Comparison of ENCODE assay signal across 10 cellular contexts in genomic region chr11:67436459-67437081, GRCh38. TPM values are rescaled to one million over a fixed set of nuclear protein-coding genes. Genes with fewer than 3 reads are reported as not detected.
DNase-seq lines count a peak whose midpoint lies in the region; ATAC-seq and TF ChIP-seq lines count a peak whose summit lies in the region.
"Had no signal": no experiment of that assay in that cellular context is flagged by ENCODE, and none has a peak within 500 bp of the region (broad histone marks: within the 10 kb centered on the region; RNA-seq: fewer than 3 reads in every experiment).

No MANE protein-coding gene starts in this region.

- peak; percentile 69 for TF ChIP-seq POLR2A in GM19099 (IDR thresholded peaks at IDR 0.05; ENCODE audit: extremely low read depth, insufficient read length, low read depth)

- peaks cover 66% of the 10 kb centered on the region for H3K4me1 Mint-ChIP-seq in activated T-cell treated with anti-CD3 and anti-CD28 coated beads, Interleukin-2, amount 50 U/mL, for 72 hours (ENCODE audit: low read depth)
- H3K4me1 Mint-ChIP-seq in naive B cell, result peaks cover 56 to 91% (median 68%) of the 10 kb centered on the region in 3 donors

- no peaks in the 10 kb centered on the region for H3K27me3 Mint-ChIP-seq in activated T-cell treated with anti-CD3 and anti-CD28 coated beads, Interleukin-2, amount 50 U/mL, for 72 hours (ENCODE audit: low read depth)
- H3K27me3 Mint-ChIP-seq in naive B cell, result no peaks in the 10 kb centered on the region

- peaks cover 10 to 24% of the 10 kb centered on the region in 2 donors for H3K36me3 Mint-ChIP-seq in activated T-cell treated with anti-CD3 and anti-CD28 coated beads, Interleukin-2, amount 50 U/mL, for 72 hours (ENCODE audit: insufficient read depth in 2 of 2)
- H3K36me3 Mint-ChIP-seq in naive B cell, result peaks cover 7 to 16% of the 10 kb centered on the region in 2 donors

- H3K9me3 Mint-ChIP-seq in activated T-cell treated with anti-CD3 and anti-CD28 coated beads, Interleukin-2, amount 50 U/mL, for 72 hours, result no peaks in the 10 kb centered on the region
- no peaks in the 10 kb centered on the region for H3K9me3 Mint-ChIP-seq in naive B cell

- H3K27ac Mint-ChIP-seq in activated T-cell treated with anti-CD3 and anti-CD28 coated beads, Interleukin-2, amount 50 U/mL, for 72 hours, result peak overlapping the region; percentile 20
- H3K27ac Mint-ChIP-seq in naive B cell, result peak overlapping the region; percentile 51 to 96 (median 90)

- H3K4me3 Mint-ChIP-seq in activated T-cell treated with anti-CD3 and anti-CD28 coated beads, Interleukin-2, amount 50 U/mL, for 72 hours, result peak overlapping the region; percentile 91 to 97
- peak overlapping the region; percentile 94 to 98 (median 96) for H3K4me3 Mint-ChIP-seq in naive B cell

- peak; percentile 31 to 38 for ATAC-seq in activated T-cell treated with anti-CD3 and anti-CD28 coated beads, Interleukin-2, amount 50 U/mL, for 72 hours (replicated peaks in 1 of 2)
- peak; percentile 32 to 40 for ATAC-seq in naive B cell (ENCODE audit: low read depth in 2 of 2)

- peak; percentile 45 for DNase-seq in KG1 (lab: John Stamatoyannopoulos, UW)
- peak; percentile 76 to 80 for DNase-seq in activated T-cell treated with anti-CD3 and anti-CD28 coated beads, Interleukin-2, amount 50 U/mL, for 72 hours
- DNase-seq in naive B cell, result no peak
- no peak for DNase-seq in NCI-H1930 (lab: John Stamatoyannopoulos, UW)
- DNase-seq in SW480 (ENCODE audit: low spot score), result no peak
- no peak for DNase-seq in NCI-H1436 (lab: John Stamatoyannopoulos, UW)
- no peak for DNase-seq in SKM-1 treated with dmso at 0.1 percent for 144 hours (lab: John Stamatoyannopoulos, UW; ENCODE audit: unreplicated experiment)

RNA-seq across cellular contexts. Expression of gene PTPRCAP, which starts 0.9 kb away (rescaled TPM):
- total RNA-seq in activated T-cell treated with anti-CD3 and anti-CD28 coated beads, Interleukin-2, amount 50 U/mL, for 72 hours, result 100 to 1,000 TPM in 1 of 2 donors, 10 to 100 TPM in 1; 94.5 to 119 TPM
- 1,000 to 10,000 TPM in 3 of 6 donors, 100 to 1,000 TPM in 3; 953 to 1,146 (median 1,009) TPM for polyA plus RNA-seq in naive B cell (ENCODE audit: low read depth in 6 of 6)
- total RNA-seq: RPMI7951 had no signal

RNA-seq across cellular contexts. Expression of gene CORO1B, which starts 6.7 kb away (rescaled TPM):
- total RNA-seq in activated T-cell treated with anti-CD3 and anti-CD28 coated beads, Interleukin-2, amount 50 U/mL, for 72 hours, result 10 to 100 TPM; 58.2 to 91.9 TPM
- polyA plus RNA-seq in naive B cell (ENCODE audit: low read depth in 6 of 6), result 1 to 10 TPM; 6.5 to 9.9 (median 8.7) TPM

RNA-seq across cellular contexts. Expression of gene RPS6KB2, which starts 8.3 kb away (rescaled TPM):
- 10 to 100 TPM; 55.0 to 56.1 TPM for total RNA-seq in activated T-cell treated with anti-CD3 and anti-CD28 coated beads, Interleukin-2, amount 50 U/mL, for 72 hours
- polyA plus RNA-seq in naive B cell (ENCODE audit: low read depth in 6 of 6), result 10 to 100 TPM; 37.9 to 54.7 (median 50.0) TPM

RNA-seq across cellular contexts. Expression of gene GPR152, which starts 16.0 kb away (rescaled TPM):
- total RNA-seq in activated T-cell treated with anti-CD3 and anti-CD28 coated beads, Interleukin-2, amount 50 U/mL, for 72 hours, result not detected
- 1 to 10 TPM in 5 of 6 donors, not detected in 1; 1.1 to 2.5 (median 1.7) TPM for polyA plus RNA-seq in naive B cell (ENCODE audit: low read depth in 6 of 6)
- total RNA-seq: lung, RPMI7951 had no signal

RNA-seq across cellular contexts. Expression of gene CABP4, which starts 18.6 kb away (rescaled TPM):
- total RNA-seq in activated T-cell treated with anti-CD3 and anti-CD28 coated beads, Interleukin-2, amount 50 U/mL, for 72 hours, result 10 to 100 TPM in 1 of 2 donors, 1 to 10 TPM in 1; 8.9 to 10.4 TPM
- polyA plus RNA-seq in naive B cell (ENCODE audit: low read depth in 6 of 6), result 1 to 10 TPM in 5 of 6 donors, not detected in 1; 1.5 to 6.8 (median 2.1) TPM
- total RNA-seq: RPMI7951 had no signal

Comparison
In these comparisons a context has a peak if more than half of its experiments do, and no peak if none do; other contexts are left out.
1. DNase-seq: peak in KG1 (single experiment) and activated T-cell treated with anti-CD3 and anti-CD28 coated beads, Interleukin-2, amount 50 U/mL, for 72 hours (2 of 2); none in naive B cell (single experiment), NCI-H1930 (0 of 2), SW480 (single experiment), NCI-H1436 (single experiment) and SKM-1 treated with dmso at 0.1 percent for 144 hours (single experiment).